In the genomic region with DNA sequence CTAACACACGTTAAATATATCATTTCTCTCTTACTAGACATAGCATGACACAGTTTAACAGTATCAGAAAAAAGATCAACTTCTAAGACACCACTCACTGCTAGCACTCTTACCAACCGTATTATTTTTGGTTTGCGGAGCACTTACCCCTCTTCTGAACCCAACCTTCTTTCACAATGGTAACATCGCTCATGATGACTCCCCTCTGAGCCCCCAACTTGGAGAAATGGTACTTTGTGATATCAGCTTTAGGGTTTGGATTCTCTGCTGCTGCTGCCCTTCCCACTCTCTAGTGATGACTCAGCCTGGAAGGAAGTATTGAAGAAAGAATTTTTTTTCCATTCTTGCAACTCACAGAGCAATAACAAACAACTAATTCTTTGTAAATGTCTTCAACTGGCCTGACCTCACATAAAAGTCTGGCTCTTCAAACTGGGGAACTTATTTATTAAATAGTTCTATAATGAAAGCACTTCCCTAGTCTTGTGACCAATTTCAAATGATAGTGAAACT, we compare ENCODE assay signal across 9 cellular contexts. TPM values are rescaled to one million over a fixed set of nuclear protein-coding genes. Genes with fewer than 3 reads are reported as not detected.
A peak's percentile ranks its signal among the peaks of the same experiment; 100 is the strongest.
DNase-seq lines count a peak whose midpoint lies in the region; ATAC-seq and TF ChIP-seq lines count a peak whose summit lies in the region.
"Had no signal": no experiment of that assay in that cellular context is flagged by ENCODE, and none has a peak within 500 bp of the region (broad histone marks: within the 10 kb centered on the region; RNA-seq: fewer than 3 reads in every experiment).

No MANE protein-coding gene starts in this region.

- WGBS in adrenal gland, 4 donors: 48 to 61% (median 53%) methylated on average over 4 of the region's 4 CpGs

- H3K9me3 ChIP-seq in adrenal gland (replicated peaks in 1 of 3): no peaks in the 10 kb centered on the region
- H3K9me3 ChIP-seq in uterus: no peaks in the 10 kb centered on the region

- no peak for ATAC-seq in GM19455 (IDR thresholded peaks at IDR 0.05; ENCODE audit: unreplicated experiment)
- ATAC-seq in GM18517 (IDR thresholded peaks at IDR 0.05; ENCODE audit: unreplicated experiment): no peak

- no peaks in the 10 kb centered on the region for H3K9me3 Mint-ChIP-seq in activated naive CD4-positive, alpha-beta T cell treated with anti-CD3 and anti-CD28 coated beads for 36 hours

- H3K4me1 ChIP-seq in adrenal gland (replicated peaks in 1 of 2): peaks cover 4 to 31% of the 10 kb centered on the region in 2 donors
- peaks cover 0 to 5% of the 10 kb centered on the region in 2 donors for H3K4me1 ChIP-seq in uterus

- H3K36me3 ChIP-seq in adrenal gland (replicated peaks in 1 of 2): no peaks in the 10 kb centered on the region
- no peaks in the 10 kb centered on the region for H3K36me3 ChIP-seq in uterus

- CTCF ChIA-PET in activated naive CD4-positive, alpha-beta T cell treated with anti-CD3 and anti-CD28 coated beads for 36 hours (lab: Charles Lee): no interaction called here

- H3K4me3 ChIP-seq in adrenal gland (no peak overlapping the region), uterus (peak overlapping the region in 1 of 2 donors; percentile 7)

- peaks cover 1% of the 10 kb centered on the region for H3K27me3 Mint-ChIP-seq in activated naive CD4-positive, alpha-beta T cell treated with anti-CD3 and anti-CD28 coated beads for 36 hours (ENCODE audit: low read depth)

- DNase-seq in activated naive CD4-positive, alpha-beta T cell treated with anti-CD3 and anti-CD28 coated beads for 36 hours: no peak
- DNase-seq in activated naive CD4-positive, alpha-beta T cell treated with anti-CD3 and anti-CD28 coated beads, Interleukin-2, amount 50 U/mL, for 16 hours: no peak
- peak in 3 of 7 donors; percentile 11 to 28 (median 21) for DNase-seq in adrenal gland
- DNase-seq in iPS-NIHi7 (ENCODE audit: extremely low spot score): peak; percentile 15
- DNase-seq in uterus: peak in 1 of 2 donors; percentile 33
- DNase-seq in ureter (ENCODE audit: low spot score): no peak
- DNase-seq: KBM-7 had no signal

- TF ChIP-seq POLR2A in adrenal gland (IDR thresholded peaks at IDR 0.05) (no peak), uterus (IDR thresholded peaks at IDR 0.05) (no peak)

- H3K27ac ChIP-seq in adrenal gland (peak overlapping the region in 4 of 5 donors; percentile 32 to 67 (median 42)), uterus (peak overlapping the region; percentile 59 to 71)

- intact Hi-C loops in activated naive CD4-positive, alpha-beta T cell treated with anti-CD3 and anti-CD28 coated beads for 36 hours (cut with micrococcal nuclease): loop anchor here (10.0 kb wide), 1 partner anchor 752 kb away; no protein-coding TSS in a partner anchor
- intact Hi-C loops in adrenal gland (cut with DNase I): no loop called here
- intact Hi-C loops in uterus (cut with DNase I; ENCODE audit: low total_unique reads): no loop called here

- no peaks in the 10 kb centered on the region for H3K27me3 ChIP-seq in adrenal gland
- H3K27me3 ChIP-seq in uterus: no peaks in the 10 kb centered on the region

- peaks cover 4% of the 10 kb centered on the region for H3K36me3 Mint-ChIP-seq in activated naive CD4-positive, alpha-beta T cell treated with anti-CD3 and anti-CD28 coated beads for 36 hours (ENCODE audit: low read depth)

- peak overlapping the region; percentile 33 for H3K4me3 Mint-ChIP-seq in activated naive CD4-positive, alpha-beta T cell treated with anti-CD3 and anti-CD28 coated beads for 36 hours

- TF ChIP-seq CTCF in adrenal gland (IDR thresholded peaks at IDR 0.05) (no peak), uterus (IDR thresholded peaks at IDR 0.05) (no peak)

- peaks cover 38% of the 10 kb centered on the region for H3K4me1 Mint-ChIP-seq in activated naive CD4-positive, alpha-beta T cell treated with anti-CD3 and anti-CD28 coated beads for 36 hours (ENCODE audit: low read depth)

- no peak overlapping the region for H3K27ac Mint-ChIP-seq in activated naive CD4-positive, alpha-beta T cell treated with anti-CD3 and anti-CD28 coated beads for 36 hours

RNA-seq across cellular contexts. Expression of a gene that starts 7.0 kb away (rescaled TPM):
- total RNA-seq in activated naive CD4-positive, alpha-beta T cell treated with anti-CD3 and anti-CD28 coated beads for 36 hours: 10 to 100 TPM; 19.1 to 21.5 TPM
- total RNA-seq in adrenal gland (10 to 100 TPM; 30.9 to 82.3 (median 44.9) TPM), uterus (100 to 1,000 TPM in 2 of 4 donors, 10 to 100 TPM in 2; 39.2 to 227 (median 97.6) TPM), ureter (82.3 TPM)
- polyA plus RNA-seq in adrenal gland: 10 to 100 TPM; 11.4 to 25.4 (median 19.7) TPM
